8 cellular contexts compared by ENCODE assay signal in the genomic region with DNA sequence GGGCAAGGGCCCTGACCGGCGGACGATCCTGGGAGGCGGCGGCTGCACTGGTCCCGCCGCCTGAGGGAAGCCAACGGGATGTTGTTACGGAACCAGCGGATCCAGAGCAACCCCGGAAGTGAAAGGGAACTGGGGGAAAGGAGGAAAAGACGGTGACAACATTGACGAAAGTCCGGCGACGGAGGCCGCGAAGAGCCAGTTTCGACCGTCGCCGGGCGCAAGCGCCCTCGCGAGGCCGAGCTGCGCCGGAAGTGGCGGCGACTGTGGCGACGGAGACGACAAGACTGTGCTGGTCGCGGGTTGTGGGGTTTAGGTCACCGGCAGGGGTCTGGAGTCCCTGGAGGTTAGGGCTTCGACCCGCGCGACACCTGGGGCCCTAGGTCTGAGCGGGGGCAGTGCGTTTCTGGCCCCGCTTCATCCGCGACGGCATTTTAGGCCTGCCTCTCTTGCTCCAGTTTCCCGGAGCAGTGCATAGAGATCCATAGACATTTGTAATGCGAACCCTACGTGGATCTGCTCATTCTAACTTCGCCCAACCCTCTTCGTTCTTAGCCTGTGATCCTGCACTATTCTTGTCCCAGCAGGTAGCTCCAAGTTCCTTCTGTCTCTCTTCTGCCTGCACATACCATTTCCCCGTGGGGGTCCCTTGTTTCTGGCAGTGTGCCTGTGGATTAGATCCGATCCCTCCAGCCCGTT. TPM values are rescaled to one million over a fixed set of nuclear protein-coding genes. Genes with fewer than 3 reads are reported as not detected.
DNase-seq lines count a peak whose midpoint lies in the region; ATAC-seq lines count a peak whose summit lies in the region.

TSS of gene BOD1L1 (minus strand) at position 120 of the 696 bp plus-strand sequence. CDS start 138 bp downstream, outside the sequence.

- H3K36me3 Mint-ChIP-seq in CD8-positive, alpha-beta memory T cell = peaks cover 0 to 17% (median 3%) of the 10 kb centered on the region in 3 donors
- H3K36me3 Mint-ChIP-seq in memory B cell = peaks cover 10% of the 10 kb centered on the region

- H3K4me1 ChIP-seq in CD8-positive, alpha-beta memory T cell (ENCODE audit: insufficient read depth, low read length) = peaks cover 33% of the 10 kb centered on the region
- H3K4me1 ChIP-seq in effector memory CD4-positive, alpha-beta T cell (ENCODE audit: control insufficient read depth, insufficient read depth, low read length, poor library complexity, severe bottlenecking) = peaks cover 5% of the 10 kb centered on the region

- H3K27me3 ChIP-seq in CD8-positive, alpha-beta memory T cell (ENCODE audit: insufficient read depth, low read length, poor library complexity, severe bottlenecking) = no peaks in the 10 kb centered on the region
- no peaks in the 10 kb centered on the region for H3K27me3 ChIP-seq in effector memory CD4-positive, alpha-beta T cell (replicated peaks; ENCODE audit: control insufficient read depth, insufficient read depth, low read length, poor library complexity, severe bottlenecking)

- no peaks in the 10 kb centered on the region for H3K9me3 Mint-ChIP-seq in CD8-positive, alpha-beta memory T cell
- H3K9me3 Mint-ChIP-seq in memory B cell = no peaks in the 10 kb centered on the region

- H3K36me3 ChIP-seq in CD8-positive, alpha-beta memory T cell (ENCODE audit: insufficient read depth, low read length) = no peaks in the 10 kb centered on the region
- no peaks in the 10 kb centered on the region for H3K36me3 ChIP-seq in effector memory CD4-positive, alpha-beta T cell (ENCODE audit: control insufficient read depth, insufficient read depth, low read length)

- H3K27ac ChIP-seq in CD8-positive, alpha-beta memory T cell (ENCODE audit: low read depth, low read length) = peak within 1 kb of the TSS; percentile 90
- H3K27ac ChIP-seq in effector memory CD4-positive, alpha-beta T cell (ENCODE audit: insufficient read depth, low read length, poor library complexity, severe bottlenecking) = peak within 1 kb of the TSS; percentile 77

- H3K27ac Mint-ChIP-seq in CD8-positive, alpha-beta memory T cell = peak within 1 kb of the TSS; percentile 94 to 100 (median 98)
- peak within 1 kb of the TSS; percentile 95 for H3K27ac Mint-ChIP-seq in memory B cell

- POLR2A ChIA-PET in CD8-positive, alpha-beta memory T cell (lab: Charles Lee) = interaction anchor here (2.4 kb wide), 1 partner anchor 27 kb away, joined by 9 read pairs; no protein-coding TSS in a partner anchor

- peaks cover 0 to 7% of the 10 kb centered on the region in 2 donors for H3K27me3 Mint-ChIP-seq in CD8-positive, alpha-beta memory T cell
- no peaks in the 10 kb centered on the region for H3K27me3 Mint-ChIP-seq in memory B cell

- CTCF ChIA-PET in CD8-positive, alpha-beta memory T cell (lab: Charles Lee) = interaction anchor here (0.9 to 3.1 kb wide), 5 partner anchors 10 to 143 kb away, joined by 3 to 26 read pairs (median 4); no protein-coding TSS in a partner anchor

- H3K4me1 Mint-ChIP-seq in CD8-positive, alpha-beta memory T cell = peaks cover 49 to 58% (median 58%) of the 10 kb centered on the region in 3 donors
- peaks cover 25% of the 10 kb centered on the region for H3K4me1 Mint-ChIP-seq in memory B cell

- peak within 1 kb of the TSS; percentile 82 for H3K4me3 ChIP-seq in CD8-positive, alpha-beta memory T cell (ENCODE audit: low read length)
- peak within 1 kb of the TSS; percentile 97 for H3K4me3 ChIP-seq in effector memory CD4-positive, alpha-beta T cell (ENCODE audit: insufficient read depth, low read depth, low read length, poor library complexity, severe bottlenecking)

- H3K4me3 Mint-ChIP-seq in CD8-positive, alpha-beta memory T cell = peak within 1 kb of the TSS; percentile 93 to 98 (median 96)
- peak within 1 kb of the TSS; percentile 95 for H3K4me3 Mint-ChIP-seq in memory B cell

- peak; percentile 92 for ATAC-seq in GM19452 (IDR thresholded peaks at IDR 0.05; ENCODE audit: unreplicated experiment)
- peak; percentile 84 for ATAC-seq in memory B cell (ENCODE audit: low read depth)

- peak; percentile 61 to 82 (median 79) for DNase-seq in CD8-positive, alpha-beta memory T cell
- DNase-seq in HK-2 (ENCODE audit: unreplicated experiment) = peak; percentile 88
- peak; percentile 66 for DNase-seq in NCI-H82 treated with DMSO at 0.1 percent for 48 hours (lab: John Stamatoyannopoulos, UW; ENCODE audit: unreplicated experiment)
- peak; percentile 34 to 61 for DNase-seq in activated CD8-positive, alpha-beta memory T cell treated with anti-CD3 and anti-CD28 coated beads for 1 hour (ENCODE audit: extremely low read depth in 1 of 2, low read depth in 1 of 2)
- DNase-seq in effector memory CD4-positive, alpha-beta T cell = peak; percentile 65 to 67 (median 66)
- peak; percentile 75 to 79 for DNase-seq in memory B cell (ENCODE audit: low spot score in 2 of 2)
- peak; percentile 58 for DNase-seq in stimulated activated CD8-positive, alpha-beta memory T cell treated with anti-CD3 and anti-CD28 coated beads, Interleukin-12 subunit alpha, Interleukin-12 subunit beta, amount 100 ng/mL, for 24 hours (ENCODE audit: extremely low read depth)

- H3K9me3 ChIP-seq in CD8-positive, alpha-beta memory T cell (ENCODE audit: low read length) = no peaks in the 10 kb centered on the region
- no peaks in the 10 kb centered on the region for H3K9me3 ChIP-seq in effector memory CD4-positive, alpha-beta T cell (ENCODE audit: control insufficient read depth, low read length)

RNA-seq across cellular contexts. Expression of gene BOD1L1, which starts in this region (rescaled TPM):
- 10 to 100 TPM; 35.1 to 37.1 TPM for total RNA-seq in CD8-positive, alpha-beta memory T cell
- 6.4 TPM for polyA plus RNA-seq in CD8-positive, alpha-beta memory T cell

Comparison
In these comparisons a context has a peak if more than half of its experiments do, and no peak if none do; other contexts are left out.
1. Peak in every context shown above with its lines: DNase-seq, ATAC-seq, H3K4me3 ChIP-seq and H3K27ac ChIP-seq.